ENCODE assay signal across 30 cellular contexts in genomic region chr9:137751616-137752015, GRCh38.
"Had no signal": no experiment of that assay in that cellular context is flagged by ENCODE, and none has a peak within 500 bp of the region (broad histone marks: within the 10 kb centered on the region; RNA-seq: fewer than 3 reads in every experiment).

No MANE protein-coding gene starts in this region.

- H3K27me3 Mint-ChIP-seq: activated CD4-positive, alpha-beta memory T cell treated with anti-CD3 and anti-CD28 coated beads for 36 hours; activated CD4-positive, alpha-beta T cell treated with anti-CD3 and anti-CD28 coated beads for 36 hours; activated CD4-positive, alpha-beta T cell treated with anti-CD3 and anti-CD28 coated beads, Interleukin-2, amount 10 ng/mL, durations not matched to agents 24 days and 14 days; activated CD8-positive, alpha-beta memory T cell treated with anti-CD3 and anti-CD28 coated beads, Interleukin-2, amount 10 ng/mL, durations not matched to agents 7 days and 5 days; activated naive CD8-positive, alpha-beta T cell; activated T-cell treated with anti-CD3 and anti-CD28 coated beads, Interleukin-2, amount 50 U/mL, for 24 hours; activated T-helper 17 cell treated with anti-CD3 and anti-CD28 coated beads, Interleukin-2, amount 50 U/mL, for 72 hours had no signal

- DNase-seq: activated CD4-positive, alpha-beta memory T cell treated with anti-CD3 and anti-CD28 coated beads for 36 hours; activated CD4-positive, alpha-beta T cell treated with anti-CD3 and anti-CD28 coated beads for 36 hours; activated CD4-positive, alpha-beta T cell treated with anti-CD3 and anti-CD28 coated beads, Interleukin-2, amount 10 ng/mL, durations not matched to agents 24 days and 14 days; activated CD4-positive, CD25-positive, alpha-beta regulatory T cell; activated CD4-positive, CD25-positive, alpha-beta regulatory T cell treated with anti-CD3 and anti-CD28 coated beads, Interleukin-2, amount 50 U/mL, for 72 hours; activated CD8-positive, alpha-beta memory T cell treated with anti-CD3 and anti-CD28 coated beads, Interleukin-2, amount 10 ng/mL, durations not matched to agents 7 days and 5 days; activated CD8-positive, alpha-beta memory T cell treated with anti-CD3 and anti-CD28 coated beads, Interleukin-2, amount 50 U/mL, for 4 hours; activated CD8-positive, alpha-beta T cell treated with anti-CD3 and anti-CD28 coated beads, Interleukin-2, amount 10 ng/mL, durations not matched to agents 7 days and 5 days; activated effector memory CD4-positive, alpha-beta T cell treated with Interleukin-2 at 50 U/mL for 16 hours; activated gamma-delta T cell treated with Interleukin-2 at 50 U/mL for 16 hours; activated naive CD4-positive, alpha-beta T cell treated with anti-CD3 and anti-CD28 coated beads, Interleukin-2, amount 50 U/mL, for 16 hours; activated naive CD4-positive, alpha-beta T cell treated with Interleukin-2 at 50 U/mL for 16 hours; activated T-cell treated with anti-CD3 and anti-CD28 coated beads, Interleukin-2, amount 50 U/mL, for 24 hours; aorta; body of pancreas; central memory CD4-positive, alpha-beta T cell; cerebellar nuclear complex; colonic mucosa; effector CD8-positive, alpha-beta T cell; foreskin fibroblast; T-helper 1 cell; T-helper 2 cell had no signal

- H3K4me1 Mint-ChIP-seq: activated CD4-positive, alpha-beta T cell treated with anti-CD3 and anti-CD28 coated beads for 36 hours had no signal

- H3K4me3 ChIP-seq: body of pancreas, breast epithelium, cardiac muscle cell, colonic mucosa had no signal

- FAIRE-seq: endometrium, endothelial cell of umbilical vein, frontal cortex had no signal

- H3K9me3 ChIP-seq: body of pancreas, breast epithelium, colonic mucosa had no signal

- H3K36me3 ChIP-seq: breast epithelium, colonic mucosa had no signal

- H3K27ac Mint-ChIP-seq: activated CD4-positive, alpha-beta T cell treated with anti-CD3 and anti-CD28 coated beads for 36 hours; activated CD4-positive, alpha-beta T cell treated with anti-CD3 and anti-CD28 coated beads, Interleukin-2, amount 10 ng/mL, durations not matched to agents 24 days and 14 days; activated CD8-positive, alpha-beta memory T cell treated with anti-CD3 and anti-CD28 coated beads, Interleukin-2, amount 10 ng/mL, durations not matched to agents 7 days and 5 days; activated CD8-positive, alpha-beta T cell treated with anti-CD3 and anti-CD28 coated beads, Interleukin-2, amount 10 ng/mL, durations not matched to agents 7 days and 5 days; activated naive CD8-positive, alpha-beta T cell; activated T-cell treated with anti-CD3 and anti-CD28 coated beads, Interleukin-2, amount 50 U/mL, for 24 hours had no signal

- H3K4me1 ChIP-seq: body of pancreas, breast epithelium, colonic mucosa had no signal

- H3K27ac ChIP-seq: body of pancreas, breast epithelium, cardiac muscle cell, colonic mucosa had no signal

- H3K27me3 ChIP-seq: body of pancreas, breast epithelium, cardiac muscle cell, colonic mucosa had no signal

- H3K4me3 Mint-ChIP-seq: activated CD4-positive, alpha-beta memory T cell treated with anti-CD3 and anti-CD28 coated beads for 36 hours; activated CD4-positive, alpha-beta T cell treated with anti-CD3 and anti-CD28 coated beads for 36 hours; activated CD4-positive, alpha-beta T cell treated with anti-CD3 and anti-CD28 coated beads, Interleukin-2, amount 10 ng/mL, durations not matched to agents 24 days and 14 days; activated CD8-positive, alpha-beta memory T cell treated with anti-CD3 and anti-CD28 coated beads, Interleukin-2, amount 10 ng/mL, durations not matched to agents 7 days and 5 days; activated CD8-positive, alpha-beta T cell treated with anti-CD3 and anti-CD28 coated beads, Interleukin-2, amount 10 ng/mL, durations not matched to agents 7 days and 5 days; activated naive CD8-positive, alpha-beta T cell; activated T-cell treated with anti-CD3 and anti-CD28 coated beads, Interleukin-2, amount 50 U/mL, for 24 hours; activated T-helper 17 cell treated with anti-CD3 and anti-CD28 coated beads, Interleukin-2, amount 50 U/mL, for 72 hours had no signal

- ATAC-seq: activated CD4-positive, alpha-beta T cell treated with anti-CD3 and anti-CD28 coated beads for 36 hours; activated CD8-positive, alpha-beta memory T cell treated with anti-CD3 and anti-CD28 coated beads, Interleukin-2, amount 10 ng/mL, durations not matched to agents 7 days and 5 days; activated CD8-positive, alpha-beta T cell treated with anti-CD3 and anti-CD28 coated beads, Interleukin-2, amount 10 ng/mL, durations not matched to agents 7 days and 5 days; activated T-helper 17 cell treated with anti-CD3 and anti-CD28 coated beads, Interleukin-2, amount 50 U/mL, for 72 hours; body of pancreas; esophagus mucosa had no signal
